In genomic region chr1:30823969-30824735, GRCh38 we compare ENCODE assay signal across 8 cellular contexts.
DNase-seq lines count a peak whose midpoint lies in the region; ATAC-seq, FAIRE-seq and TF ChIP-seq lines count a peak whose summit lies in the region.

No MANE protein-coding gene starts in this region.

- TF ChIP-seq CTCF in WTC11 (IDR thresholded peaks at IDR 0.05) (no peak), cardiac fibroblast (IDR thresholded peaks at IDR 0.05; ENCODE audit: low read depth, low read length) (no peak)

- POLR2A ChIA-PET in WTC11 (lab: Charles Lee), result interaction anchor here (0.5 to 1.3 kb wide), 6 partner anchors 9 to 134 kb away, joined by 3 to 8 read pairs (median 4); no protein-coding TSS in a partner anchor

- ATAC-seq in GM18870 (IDR thresholded peaks at IDR 0.05; ENCODE audit: unreplicated experiment) (peak; percentile 65), HG03159 (IDR thresholded peaks at IDR 0.05; ENCODE audit: unreplicated experiment) (peak; percentile 92), WTC11 (peak; percentile 98)

- H3K27ac Mint-ChIP-seq in WTC11, result peak overlapping the region; percentile 14; the same call in 1 of the 2 replicates

- H3K27me3 Mint-ChIP-seq in WTC11 (ENCODE audit: low read depth), result peaks cover 33% of the 10 kb centered on the region

- H3K27me3 ChIP-seq in skeletal muscle tissue (ENCODE audit: control insufficient read depth in 3 of 3, insufficient read depth in 3 of 3, low read length in 3 of 3), result peaks cover 0 to 3% (median 1%) of the 10 kb centered on the region in 3 donors

- peak; percentile 89 for FAIRE-seq in A204.1 (lab: Jason Lieb, UNC)

- peaks cover 18 to 28% (median 19%) of the 10 kb centered on the region in 3 donors for H3K4me1 ChIP-seq in skeletal muscle tissue (ENCODE audit: control insufficient read depth in 3 of 3, insufficient read depth in 3 of 3, low read length in 3 of 3)

- no peaks in the 10 kb centered on the region for H3K9me3 Mint-ChIP-seq in WTC11

- H3K9ac ChIP-seq in skeletal muscle tissue (ENCODE audit: low read depth in 1 of 3, low read length in 3 of 3), result peak overlapping the region; percentile 76 to 89 (median 88)

- H3K27ac ChIP-seq in skeletal muscle tissue (ENCODE audit: low read depth, low read length), result peak overlapping the region; percentile 91

- H3K36me3 Mint-ChIP-seq in WTC11, result no peaks in the 10 kb centered on the region

- peak; percentile 94 for DNase-seq in NCI-H2227 treated with DMSO at 0.1 percent for 48 hours (lab: John Stamatoyannopoulos, UW)
- DNase-seq in WTC11 (ENCODE audit: low spot score), result peak; percentile 96
- DNase-seq in cardiac fibroblast (ENCODE audit: low read depth in 2 of 2), result peak; percentile 99 to 100
- DNase-seq in iPS-NIHi11 (ENCODE audit: low spot score), result peak; percentile 100

- H3K9me3 ChIP-seq in skeletal muscle tissue (ENCODE audit: control insufficient read depth in 3 of 3, low read length in 3 of 3), result no peaks in the 10 kb centered on the region

- H3K4me1 Mint-ChIP-seq in WTC11, result peaks cover 11% of the 10 kb centered on the region

- peak overlapping the region; percentile 85 for H3K4me3 Mint-ChIP-seq in WTC11

- CTCF ChIA-PET in WTC11 (lab: Charles Lee), result interaction anchor here (0.7 to 2.3 kb wide), 10 partner anchors 8 to 105 kb away, joined by 3 to 13 read pairs (median 5); no protein-coding TSS in a partner anchor

- no peaks in the 10 kb centered on the region for H3K36me3 ChIP-seq in skeletal muscle tissue (ENCODE audit: control insufficient read depth in 3 of 3, insufficient read depth in 3 of 3, low read length in 3 of 3)

- H3K4me3 ChIP-seq in cardiac fibroblast (replicated peaks in 1 of 2; ENCODE audit: low read depth in 2 of 2, low read length in 2 of 2) (peak overlapping the region; percentile 39 to 51), skeletal muscle tissue (ENCODE audit: low read length in 3 of 3) (peak overlapping the region; percentile 66 to 84 (median 81))

TF ChIP-seq in WTC11, 78 proteins besides CTCF, POLR2A, EP300 and RAD21:
- TF ChIP-seq ZBTB21 (CRISPR knock-in tag; IDR thresholded peaks at IDR 0.05; ENCODE audit: borderline replicate concordance), result no peak
- TF ChIP-seq CDX4 (CRISPR knock-in tag; IDR thresholded peaks at IDR 0.05; ENCODE audit: borderline replicate concordance), result no peak
- no peak for TF ChIP-seq NR2C2 (CRISPR knock-in tag; IDR thresholded peaks at IDR 0.05)
- TF ChIP-seq ZNF317 (CRISPR knock-in tag; IDR thresholded peaks at IDR 0.05; ENCODE audit: borderline replicate concordance, low read depth), result 0 out of 2 replicates have a peak, but pooled peaks have one; percentile 18
- 0 out of 2 replicates have a peak, but pooled peaks have one; percentile 45 for TF ChIP-seq ETV6 (CRISPR knock-in tag; IDR thresholded peaks at IDR 0.05)
- peak; percentile 54; the same call in 1 of the 2 replicates for TF ChIP-seq SP1 (CRISPR knock-in tag; conservative IDR thresholded peaks at IDR 0.05)
- TF ChIP-seq E2F5 (CRISPR knock-in tag; IDR thresholded peaks at IDR 0.05), result 0 out of 2 replicates have a peak, but pooled peaks have one; percentile 39
- 0 out of 2 replicates have a peak, but pooled peaks have one; percentile 8 for TF ChIP-seq FOXK1 (CRISPR knock-in tag; IDR thresholded peaks at IDR 0.05)
- TF ChIP-seq NFYB (CRISPR knock-in tag; conservative IDR thresholded peaks at IDR 0.05; ENCODE audit: low read depth), result peak; percentile 78

Comparison
In these comparisons a context has a peak if more than half of its experiments do, and no peak if none do; other contexts are left out.
1. Peak in every context shown above with its lines: DNase-seq, ATAC-seq, H3K4me3 ChIP-seq and H3K27ac ChIP-seq.